In the genomic region with DNA sequence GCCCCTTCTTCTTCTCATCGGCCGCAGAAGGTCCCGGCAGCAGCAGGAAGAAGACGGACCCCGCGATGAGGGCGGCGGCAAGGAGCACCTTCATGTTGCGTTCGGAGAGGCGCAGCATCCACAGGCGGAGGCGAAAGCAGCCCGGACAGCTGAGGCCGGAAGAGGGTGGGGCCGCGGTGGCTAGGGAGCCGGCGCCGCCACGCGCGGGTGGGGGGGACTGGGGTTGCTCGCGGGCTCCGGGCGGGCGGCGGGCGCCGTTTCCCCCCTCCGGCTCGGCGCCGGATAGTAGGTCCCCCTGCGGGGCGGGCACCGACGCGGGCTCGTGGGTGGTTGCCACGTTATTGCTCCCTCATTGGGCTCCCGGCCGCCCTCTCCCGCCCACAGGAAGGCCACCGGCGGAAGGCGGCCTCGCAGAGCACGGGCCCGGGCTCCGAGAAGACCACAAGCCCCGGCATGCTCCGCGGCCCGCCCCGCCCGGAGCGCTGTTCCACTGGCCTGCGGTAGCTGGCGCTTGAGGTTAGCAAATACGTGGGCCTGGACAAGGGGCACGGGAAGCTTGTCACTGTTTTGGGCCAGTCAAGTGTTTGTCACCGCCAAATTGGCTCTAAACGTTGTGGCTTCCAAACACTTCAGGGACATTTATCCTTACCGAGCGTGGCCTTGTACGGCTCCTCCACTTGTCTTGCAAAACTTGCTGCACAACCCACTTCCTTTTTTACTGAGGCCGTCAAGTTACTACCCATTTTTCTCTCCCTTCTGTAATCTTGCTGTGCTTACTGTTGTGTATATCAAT, we compare ENCODE assay signal across 1 cellular context.
TF ChIP-seq lines count a peak whose summit lies in the region.

A gene (minus strand): TSS at position 154 of the 793 bp plus-strand sequence. CDS start 36 bp downstream, at position 118.

TF ChIP-seq in K562, 482 proteins besides CTCF, POLR2A, EP300 and RAD21 (continued from another document):
- TF ChIP-seq, protein P1, sequence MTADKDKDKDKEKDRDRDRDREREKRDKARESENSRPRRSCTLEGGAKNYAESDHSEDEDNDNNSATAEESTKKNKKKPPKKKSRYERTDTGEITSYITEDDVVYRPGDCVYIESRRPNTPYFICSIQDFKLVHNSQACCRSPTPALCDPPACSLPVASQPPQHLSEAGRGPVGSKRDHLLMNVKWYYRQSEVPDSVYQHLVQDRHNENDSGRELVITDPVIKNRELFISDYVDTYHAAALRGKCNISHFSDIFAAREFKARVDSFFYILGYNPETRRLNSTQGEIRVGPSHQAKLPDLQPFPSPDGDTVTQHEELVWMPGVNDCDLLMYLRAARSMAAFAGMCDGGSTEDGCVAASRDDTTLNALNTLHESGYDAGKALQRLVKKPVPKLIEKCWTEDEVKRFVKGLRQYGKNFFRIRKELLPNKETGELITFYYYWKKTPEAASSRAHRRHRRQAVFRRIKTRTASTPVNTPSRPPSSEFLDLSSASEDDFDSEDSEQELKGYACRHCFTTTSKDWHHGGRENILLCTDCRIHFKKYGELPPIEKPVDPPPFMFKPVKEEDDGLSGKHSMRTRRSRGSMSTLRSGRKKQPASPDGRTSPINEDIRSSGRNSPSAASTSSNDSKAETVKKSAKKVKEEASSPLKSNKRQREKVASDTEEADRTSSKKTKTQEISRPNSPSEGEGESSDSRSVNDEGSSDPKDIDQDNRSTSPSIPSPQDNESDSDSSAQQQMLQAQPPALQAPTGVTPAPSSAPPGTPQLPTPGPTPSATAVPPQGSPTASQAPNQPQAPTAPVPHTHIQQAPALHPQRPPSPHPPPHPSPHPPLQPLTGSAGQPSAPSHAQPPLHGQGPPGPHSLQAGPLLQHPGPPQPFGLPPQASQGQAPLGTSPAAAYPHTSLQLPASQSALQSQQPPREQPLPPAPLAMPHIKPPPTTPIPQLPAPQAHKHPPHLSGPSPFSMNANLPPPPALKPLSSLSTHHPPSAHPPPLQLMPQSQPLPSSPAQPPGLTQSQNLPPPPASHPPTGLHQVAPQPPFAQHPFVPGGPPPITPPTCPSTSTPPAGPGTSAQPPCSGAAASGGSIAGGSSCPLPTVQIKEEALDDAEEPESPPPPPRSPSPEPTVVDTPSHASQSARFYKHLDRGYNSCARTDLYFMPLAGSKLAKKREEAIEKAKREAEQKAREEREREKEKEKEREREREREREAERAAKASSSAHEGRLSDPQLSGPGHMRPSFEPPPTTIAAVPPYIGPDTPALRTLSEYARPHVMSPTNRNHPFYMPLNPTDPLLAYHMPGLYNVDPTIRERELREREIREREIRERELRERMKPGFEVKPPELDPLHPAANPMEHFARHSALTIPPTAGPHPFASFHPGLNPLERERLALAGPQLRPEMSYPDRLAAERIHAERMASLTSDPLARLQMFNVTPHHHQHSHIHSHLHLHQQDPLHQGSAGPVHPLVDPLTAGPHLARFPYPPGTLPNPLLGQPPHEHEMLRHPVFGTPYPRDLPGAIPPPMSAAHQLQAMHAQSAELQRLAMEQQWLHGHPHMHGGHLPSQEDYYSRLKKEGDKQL (CRISPR knock-in tag; IDR thresholded peaks at IDR 0.05; ENCODE audit: borderline replicate concordance) = no peak
- TF ChIP-seq PCBP1 (IDR thresholded peaks at IDR 0.05; ENCODE audit: low read depth, low read length, poor library complexity, severe bottlenecking) (peak; percentile 91), CBFB (CRISPR knock-in tag; IDR thresholded peaks at IDR 0.05) (peak; percentile 86; the same call in 1 of the 2 replicates), SOX6 (IDR thresholded peaks at IDR 0.05) (peak; percentile 25; the same call in 1 of the 2 replicates), DACH1 (IDR thresholded peaks at IDR 0.05; ENCODE audit: partially characterized antibody) (peak; percentile 34), ZKSCAN1 (IDR thresholded peaks at IDR 0.05; ENCODE audit: low read depth, low read length) (no peak), HEY1 (CRISPR knock-in tag; IDR thresholded peaks at IDR 0.05; ENCODE audit: borderline replicate concordance) (no peak), SREBF1 (IDR thresholded peaks at IDR 0.05; ENCODE audit: borderline replicate concordance, low read depth, low read length) (peak; percentile 65; the same call in 1 of the 2 replicates), EHMT2 (IDR thresholded peaks at IDR 0.05) (no peak), DPF2 (IDR thresholded peaks at IDR 0.05) (peak; percentile 69), ZNF274 (IDR thresholded peaks at IDR 0.05; ENCODE audit: borderline replicate concordance, low read depth, low read length) (no peak), ELF2 (CRISPR knock-in tag; IDR thresholded peaks at IDR 0.05) (0 out of 2 replicates have a peak, but pooled peaks have one; percentile 33), KLF13 (tag; IDR thresholded peaks at IDR 0.05; ENCODE audit: borderline replicate concordance, low read depth) (peak; percentile 43; the same call in 1 of the 2 replicates), MEF2D (tag; conservative IDR thresholded peaks at IDR 0.05; ENCODE audit: low read depth) (no peak), PTBP1 (IDR thresholded peaks at IDR 0.05; ENCODE audit: low read depth, low read length) (no peak), TAF1 (IDR thresholded peaks at IDR 0.05; ENCODE audit: control insufficient read depth, extremely low read depth, insufficient read depth, low read length, severe bottlenecking) (peak; percentile 88), TGIF2 (CRISPR knock-in tag; IDR thresholded peaks at IDR 0.05) (no peak), CREB1 (IDR thresholded peaks at IDR 0.05) (peak; percentile 69), CREB1 (CRISPR knock-in tag; IDR thresholded peaks at IDR 0.05) (peak; percentile 78), NFE2L1 (tag; IDR thresholded peaks at IDR 0.05; ENCODE audit: borderline replicate concordance, low read depth) (no peak), LARP7 (IDR thresholded peaks at IDR 0.05) (0 out of 2 replicates have a peak, but pooled peaks have one; percentile 55)
- TF ChIP-seq, protein P2, sequence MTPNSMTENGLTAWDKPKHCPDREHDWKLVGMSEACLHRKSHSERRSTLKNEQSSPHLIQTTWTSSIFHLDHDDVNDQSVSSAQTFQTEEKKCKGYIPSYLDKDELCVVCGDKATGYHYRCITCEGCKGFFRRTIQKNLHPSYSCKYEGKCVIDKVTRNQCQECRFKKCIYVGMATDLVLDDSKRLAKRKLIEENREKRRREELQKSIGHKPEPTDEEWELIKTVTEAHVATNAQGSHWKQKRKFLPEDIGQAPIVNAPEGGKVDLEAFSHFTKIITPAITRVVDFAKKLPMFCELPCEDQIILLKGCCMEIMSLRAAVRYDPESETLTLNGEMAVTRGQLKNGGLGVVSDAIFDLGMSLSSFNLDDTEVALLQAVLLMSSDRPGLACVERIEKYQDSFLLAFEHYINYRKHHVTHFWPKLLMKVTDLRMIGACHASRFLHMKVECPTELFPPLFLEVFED (CRISPR knock-in tag; conservative IDR thresholded peaks at IDR 0.05) = 0 out of 2 replicates have a peak, but pooled peaks have one; percentile 41
- TF ChIP-seq, protein P3, sequence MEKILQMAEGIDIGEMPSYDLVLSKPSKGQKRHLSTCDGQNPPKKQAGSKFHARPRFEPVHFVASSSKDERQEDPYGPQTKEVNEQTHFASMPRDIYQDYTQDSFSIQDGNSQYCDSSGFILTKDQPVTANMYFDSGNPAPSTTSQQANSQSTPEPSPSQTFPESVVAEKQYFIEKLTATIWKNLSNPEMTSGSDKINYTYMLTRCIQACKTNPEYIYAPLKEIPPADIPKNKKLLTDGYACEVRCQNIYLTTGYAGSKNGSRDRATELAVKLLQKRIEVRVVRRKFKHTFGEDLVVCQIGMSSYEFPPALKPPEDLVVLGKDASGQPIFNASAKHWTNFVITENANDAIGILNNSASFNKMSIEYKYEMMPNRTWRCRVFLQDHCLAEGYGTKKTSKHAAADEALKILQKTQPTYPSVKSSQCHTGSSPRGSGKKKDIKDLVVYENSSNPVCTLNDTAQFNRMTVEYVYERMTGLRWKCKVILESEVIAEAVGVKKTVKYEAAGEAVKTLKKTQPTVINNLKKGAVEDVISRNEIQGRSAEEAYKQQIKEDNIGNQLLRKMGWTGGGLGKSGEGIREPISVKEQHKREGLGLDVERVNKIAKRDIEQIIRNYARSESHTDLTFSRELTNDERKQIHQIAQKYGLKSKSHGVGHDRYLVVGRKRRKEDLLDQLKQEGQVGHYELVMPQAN (IDR thresholded peaks at IDR 0.05; ENCODE audit: borderline replicate concordance) = peak; percentile 98
